ENCODE assay signal across 8 cellular contexts in genomic region chr12:116693259-116694227, GRCh38. TPM values are rescaled to one million over a fixed set of nuclear protein-coding genes. Genes with fewer than 3 reads are reported as not detected.
DNase-seq lines count a peak whose midpoint lies in the region; ATAC-seq and TF ChIP-seq lines count a peak whose summit lies in the region.

No MANE protein-coding gene starts in this region.

- peak overlapping the region; percentile 19 for H3K4me3 ChIP-seq in NT2/D1 (ENCODE audit: insufficient read length, low read depth)

- peaks cover 4% of the 10 kb centered on the region for H3K4me1 ChIP-seq in NT2/D1 (ENCODE audit: insufficient read depth, insufficient read length)

- no peaks in the 10 kb centered on the region for H3K36me3 Mint-ChIP-seq in HFFc6 (ENCODE audit: low read depth)
- peaks cover 5% of the 10 kb centered on the region for H3K36me3 Mint-ChIP-seq in glutamatergic neuron (ENCODE audit: unreplicated experiment)

- no peaks in the 10 kb centered on the region for H3K36me3 ChIP-seq in NT2/D1 (ENCODE audit: insufficient read depth, insufficient read length, low read length)

- H3K27me3 ChIP-seq in NT2/D1 (ENCODE audit: insufficient read depth, insufficient read length), result peaks cover 9% of the 10 kb centered on the region

- peak overlapping the region; percentile 16 for H3K9ac ChIP-seq in NT2/D1 (ENCODE audit: insufficient read length, low read depth)

- TF ChIP-seq CTCF in HFFc6 (IDR thresholded peaks at IDR 0.05) (0 out of 2 replicates have a peak, but pooled peaks have one; percentile 6), glutamatergic neuron (IDR thresholded peaks at IDR 0.05; ENCODE audit: partially characterized antibody, unreplicated experiment) (no peak)

- ATAC-seq in sciatic nerve, result peak; percentile 11
- no peak for ATAC-seq in HG03457 (IDR thresholded peaks at IDR 0.05; ENCODE audit: unreplicated experiment)
- no peak for ATAC-seq in GM21390 (IDR thresholded peaks at IDR 0.05; ENCODE audit: unreplicated experiment)

- DNase-seq in HFFc6, result no peak
- DNase-seq in NT2/D1 (ENCODE audit: low read depth, low spot score), result no peak
- DNase-seq in glutamatergic neuron, result no peak
- no peak for DNase-seq in sciatic nerve (ENCODE audit: low spot score)
- no peak for DNase-seq in cerebellar cortex (ENCODE audit: low spot score)
- DNase-seq in T-helper 1 cell, result no peak

- H3K27me3 Mint-ChIP-seq in HFFc6 (ENCODE audit: insufficient read depth) (peaks cover 33% of the 10 kb centered on the region), glutamatergic neuron (ENCODE audit: unreplicated experiment) (peaks cover 8% of the 10 kb centered on the region)

- intact Hi-C loops in sciatic nerve (cut with DNase I), result no loop called here

- H3K9me3 ChIP-seq in NT2/D1 (ENCODE audit: insufficient read depth, low read length), result peaks cover 10% of the 10 kb centered on the region; the same call in 1 of the 2 replicates

- H3K9me3 Mint-ChIP-seq in HFFc6 (no peaks in the 10 kb centered on the region), glutamatergic neuron (ENCODE audit: unreplicated experiment) (peaks cover 6% of the 10 kb centered on the region)

- peaks cover 13% of the 10 kb centered on the region for H3K4me1 Mint-ChIP-seq in HFFc6 (ENCODE audit: low read depth)
- peaks cover 9% of the 10 kb centered on the region for H3K4me1 Mint-ChIP-seq in glutamatergic neuron (ENCODE audit: low read depth, unreplicated experiment)

- H3K4me3 Mint-ChIP-seq in HFFc6, result peak overlapping the region; percentile 68
- H3K4me3 Mint-ChIP-seq in glutamatergic neuron (ENCODE audit: unreplicated experiment), result peak overlapping the region; percentile 80

- H3K27ac Mint-ChIP-seq in HFFc6 (no peak overlapping the region), glutamatergic neuron (ENCODE audit: unreplicated experiment) (no peak overlapping the region)

RNA-seq across cellular contexts. Expression of gene SPRING1, which starts 44.3 kb away (rescaled TPM):
- 10 to 100 TPM; 29.3 to 39.5 (median 35.8) TPM for total RNA-seq in HFFc6 (2021; fragmentation: NEBNext Ultra II Directional; extraction: Animal tissue kit (Norgen Biotek cat#: 25700))
- total RNA-seq in glutamatergic neuron (ENCODE audit: unreplicated experiment) (40.8 TPM), sciatic nerve (20.2 TPM)

RNA-seq across cellular contexts. Expression of gene RNFT2, which starts 44.6 kb away (rescaled TPM):
- 10 to 100 TPM in 4 of 6 experiments, 1 to 10 TPM in 2; 7.1 to 12.0 (median 11.2) TPM for total RNA-seq in HFFc6 (2021; fragmentation: NEBNext Ultra II Directional; extraction: Animal tissue kit (Norgen Biotek cat#: 25700))
- 55.8 TPM for total RNA-seq in glutamatergic neuron (ENCODE audit: unreplicated experiment)
- 6.6 TPM for total RNA-seq in sciatic nerve
